In genomic region chr12:112752298-112752697, GRCh38 we compare ENCODE assay signal across 34 cellular contexts. TPM values are rescaled to one million over a fixed set of nuclear protein-coding genes. Genes with fewer than 3 reads are reported as not detected.
"Had no signal": no experiment of that assay in that cellular context is flagged by ENCODE, and none has a peak within 500 bp of the region (broad histone marks: within the 10 kb centered on the region; RNA-seq: fewer than 3 reads in every experiment).

No MANE protein-coding gene starts in this region.

- FAIRE-seq: pancreas, TTC549 had no signal

- H3K36me3 Mint-ChIP-seq: mesothelial cell of epicardium; stimulated activated memory B cell treated with anti-CD40 and anti-IgM and Interleukin-4, amounts not matched to agents 10 μg/mL and 1 μg/mL and 100 μg/mL, for 72 hours had no signal

- H3K36me3 ChIP-seq: breast epithelium, colonic mucosa, gastroesophageal sphincter, pancreas, prostate gland, stomach, thyroid gland, upper lobe of left lung, vagina, WERI-Rb-1 had no signal

- H3K27ac ChIP-seq: breast epithelium, colonic mucosa, gastroesophageal sphincter, pancreas, prostate gland, skin epidermis, stomach, thyroid gland, upper lobe of left lung, vagina, WERI-Rb-1 had no signal

- H3K4me1 ChIP-seq: breast epithelium, colonic mucosa, gastroesophageal sphincter, pancreas, prostate gland, stomach, thyroid gland, upper lobe of left lung, vagina had no signal

- H3K4me3 ChIP-seq: breast epithelium, colonic mucosa, gastroesophageal sphincter, pancreas, prostate gland, skin epidermis, stomach, thyroid gland, upper lobe of left lung, vagina had no signal

- H3K9me3 ChIP-seq: colonic mucosa, pancreas, prostate gland, thyroid gland had no signal

- H3K4me3 Mint-ChIP-seq: mesothelial cell of epicardium; naive B cell; neural crest cell; stimulated activated memory B cell treated with anti-CD40 and anti-IgM and Interleukin-4, amounts not matched to agents 10 μg/mL and 1 μg/mL and 100 μg/mL, for 72 hours had no signal

- H3K27me3 ChIP-seq: colonic mucosa, pancreas, thyroid gland, upper lobe of left lung, vagina had no signal

- DNase-seq: activated CD4-positive, alpha-beta T cell treated with anti-CD3 and anti-CD28 coated beads, Interleukin-2, amount 50 U/mL, for 1 hour; activated CD4-positive, CD25-positive, alpha-beta regulatory T cell treated with anti-CD3 and anti-CD28 coated beads, Interleukin-2, amount 50 U/mL, for 72 hours; activated naive CD4-positive, alpha-beta T cell; activated T-cell treated with anti-CD3 and anti-CD28 coated beads, Interleukin-2, amount 50 U/mL, for 1 hour; colonic mucosa; effector CD8-positive, alpha-beta T cell; erythroblast; hippocampal formation; naive B cell; nucleus accumbens; pancreas; retina; stimulated activated CD4-positive, alpha-beta T cell treated with anti-CD3 and anti-CD28 coated beads, Interleukin-4, amount 100 ng/mL, for 24 hours; stomach; T-helper 9 cell; thyroid gland; upper lobe of left lung; WERI-Rb-1 had no signal

- H3K27ac Mint-ChIP-seq: activated naive CD4-positive, alpha-beta T cell treated with anti-CD3 and anti-CD28 coated beads, Interleukin-2, amount 50 U/mL, for 72 hours; activated T-helper 2 cell treated with anti-CD3 and anti-CD28 coated beads, Interferon-gamma antibody, Interleukin-2, Interleukin-4, amounts not matched to agents 10 μg/mL and 5 μg/mL and 100 μg/mL, durations not matched to agents 14 hours and 24 hours and 36 hours; mesothelial cell of epicardium; stimulated activated memory B cell treated with anti-CD40 and anti-IgM and Interleukin-4, amounts not matched to agents 10 μg/mL and 1 μg/mL and 100 μg/mL, for 72 hours had no signal

- H3K4me1 Mint-ChIP-seq: mesothelial cell of epicardium; naive B cell; neural crest cell; stimulated activated memory B cell treated with anti-CD40 and anti-IgM and Interleukin-4, amounts not matched to agents 10 μg/mL and 1 μg/mL and 100 μg/mL, for 72 hours had no signal

- ATAC-seq: activated naive CD4-positive, alpha-beta T cell treated with anti-CD3 and anti-CD28 coated beads, Interleukin-2, amount 50 U/mL, for 72 hours; gastroesophageal sphincter; pancreas; sciatic nerve; stimulated activated memory B cell treated with anti-CD40 and anti-IgM and Interleukin-4, amounts not matched to agents 10 μg/mL and 1 μg/mL and 100 μg/mL, for 72 hours had no signal

RNA-seq across cellular contexts. Expression of gene RPH3A, which starts 39.2 kb away (rescaled TPM):
- total RNA-seq: activated naive CD4-positive, alpha-beta T cell treated with anti-CD3 and anti-CD28 coated beads, Interleukin-2, amount 50 U/mL, for 72 hours; activated T-helper 2 cell treated with anti-CD3 and anti-CD28 coated beads, Interferon-gamma antibody, Interleukin-2, Interleukin-4, amounts not matched to agents 10 μg/mL and 5 μg/mL and 100 μg/mL, durations not matched to agents 14 hours and 24 hours and 36 hours; dermis microvascular lymphatic vessel endothelial cell; kidney epithelial cell; lower leg skin; mesothelial cell of epicardium; neural crest cell; prostate gland; stomach; T-helper 1 cell treated with Interleukin-12 subunit alpha and Interleukin-12 subunit beta and Interleukin-4 antibody, amounts not matched to agents 30 ng/mL and 1 ng/mL, for 36 hours; thyroid gland had no signal
- polyA plus RNA-seq: stomach had no signal
